ENCODE assay signal across 1 cellular context in genomic region chrX:39821011-39821708, GRCh38.
TF ChIP-seq lines count a peak whose summit lies in the region.

No MANE protein-coding gene starts in this region.

TF ChIP-seq in HepG2, 621 proteins besides CTCF, POLR2A, EP300 and RAD21 (continued from another document):
- TF ChIP-seq, protein P1, sequence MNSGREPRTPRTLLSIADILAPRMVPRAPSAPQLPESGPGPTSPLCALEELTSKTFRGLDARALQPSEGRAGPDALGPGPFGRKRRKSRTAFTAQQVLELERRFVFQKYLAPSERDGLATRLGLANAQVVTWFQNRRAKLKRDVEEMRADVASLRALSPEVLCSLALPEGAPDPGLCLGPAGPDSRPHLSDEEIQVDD (CRISPR knock-in tag; IDR thresholded peaks at IDR 0.05; ENCODE audit: borderline replicate concordance): no peak
- TF ChIP-seq, protein P2, sequence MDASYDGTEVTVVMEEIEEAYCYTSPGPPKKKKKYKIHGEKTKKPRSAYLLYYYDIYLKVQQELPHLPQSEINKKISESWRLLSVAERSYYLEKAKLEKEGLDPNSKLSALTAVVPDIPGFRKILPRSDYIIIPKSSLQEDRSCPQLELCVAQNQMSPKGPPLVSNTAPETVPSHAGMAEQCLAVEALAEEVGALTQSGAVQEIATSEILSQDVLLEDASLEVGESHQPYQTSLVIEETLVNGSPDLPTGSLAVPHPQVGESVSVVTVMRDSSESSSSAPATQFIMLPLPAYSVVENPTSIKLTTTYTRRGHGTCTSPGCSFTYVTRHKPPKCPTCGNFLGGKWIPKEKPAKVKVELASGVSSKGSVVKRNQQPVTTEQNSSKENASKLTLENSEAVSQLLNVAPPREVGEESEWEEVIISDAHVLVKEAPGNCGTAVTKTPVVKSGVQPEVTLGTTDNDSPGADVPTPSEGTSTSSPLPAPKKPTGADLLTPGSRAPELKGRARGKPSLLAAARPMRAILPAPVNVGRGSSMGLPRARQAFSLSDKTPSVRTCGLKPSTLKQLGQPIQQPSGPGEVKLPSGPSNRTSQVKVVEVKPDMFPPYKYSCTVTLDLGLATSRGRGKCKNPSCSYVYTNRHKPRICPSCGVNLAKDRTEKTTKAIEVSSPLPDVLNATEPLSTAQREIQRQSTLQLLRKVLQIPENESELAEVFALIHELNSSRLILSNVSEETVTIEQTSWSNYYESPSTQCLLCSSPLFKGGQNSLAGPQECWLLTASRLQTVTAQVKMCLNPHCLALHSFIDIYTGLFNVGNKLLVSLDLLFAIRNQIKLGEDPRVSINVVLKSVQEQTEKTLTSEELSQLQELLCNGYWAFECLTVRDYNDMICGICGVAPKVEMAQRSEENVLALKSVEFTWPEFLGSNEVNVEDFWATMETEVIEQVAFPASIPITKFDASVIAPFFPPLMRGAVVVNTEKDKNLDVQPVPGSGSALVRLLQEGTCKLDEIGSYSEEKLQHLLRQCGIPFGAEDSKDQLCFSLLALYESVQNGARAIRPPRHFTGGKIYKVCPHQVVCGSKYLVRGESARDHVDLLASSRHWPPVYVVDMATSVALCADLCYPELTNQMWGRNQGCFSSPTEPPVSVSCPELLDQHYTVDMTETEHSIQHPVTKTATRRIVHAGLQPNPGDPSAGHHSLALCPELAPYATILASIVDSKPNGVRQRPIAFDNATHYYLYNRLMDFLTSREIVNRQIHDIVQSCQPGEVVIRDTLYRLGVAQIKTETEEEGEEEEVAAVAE (CRISPR knock-in tag; IDR thresholded peaks at IDR 0.05; ENCODE audit: borderline replicate concordance): no peak
- TF ChIP-seq SMAD1 (CRISPR knock-in tag; IDR thresholded peaks at IDR 0.05; ENCODE audit: borderline replicate concordance, low read depth): no peak
- no peak for TF ChIP-seq CSRNP2 (CRISPR knock-in tag; conservative IDR thresholded peaks at IDR 0.05; ENCODE audit: low read depth)
- TF ChIP-seq RFX1 (IDR thresholded peaks at IDR 0.05): no peak
- no peak for TF ChIP-seq ZNF713 (CRISPR knock-in tag; IDR thresholded peaks at IDR 0.05)
- TF ChIP-seq, protein P3, sequence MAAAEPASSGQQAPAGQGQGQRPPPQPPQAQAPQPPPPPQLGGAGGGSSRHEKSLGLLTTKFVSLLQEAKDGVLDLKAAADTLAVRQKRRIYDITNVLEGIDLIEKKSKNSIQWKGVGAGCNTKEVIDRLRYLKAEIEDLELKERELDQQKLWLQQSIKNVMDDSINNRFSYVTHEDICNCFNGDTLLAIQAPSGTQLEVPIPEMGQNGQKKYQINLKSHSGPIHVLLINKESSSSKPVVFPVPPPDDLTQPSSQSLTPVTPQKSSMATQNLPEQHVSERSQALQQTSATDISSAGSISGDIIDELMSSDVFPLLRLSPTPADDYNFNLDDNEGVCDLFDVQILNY (CRISPR knock-in tag; conservative IDR thresholded peaks at IDR 0.05): no peak
- no peak for TF ChIP-seq HCFC1 (IDR thresholded peaks at IDR 0.05; ENCODE audit: low read depth, low read length)
- no peak for TF ChIP-seq ARHGAP35 (CRISPR knock-in tag; IDR thresholded peaks at IDR 0.05; ENCODE audit: borderline replicate concordance)
- TF ChIP-seq, protein P4, sequence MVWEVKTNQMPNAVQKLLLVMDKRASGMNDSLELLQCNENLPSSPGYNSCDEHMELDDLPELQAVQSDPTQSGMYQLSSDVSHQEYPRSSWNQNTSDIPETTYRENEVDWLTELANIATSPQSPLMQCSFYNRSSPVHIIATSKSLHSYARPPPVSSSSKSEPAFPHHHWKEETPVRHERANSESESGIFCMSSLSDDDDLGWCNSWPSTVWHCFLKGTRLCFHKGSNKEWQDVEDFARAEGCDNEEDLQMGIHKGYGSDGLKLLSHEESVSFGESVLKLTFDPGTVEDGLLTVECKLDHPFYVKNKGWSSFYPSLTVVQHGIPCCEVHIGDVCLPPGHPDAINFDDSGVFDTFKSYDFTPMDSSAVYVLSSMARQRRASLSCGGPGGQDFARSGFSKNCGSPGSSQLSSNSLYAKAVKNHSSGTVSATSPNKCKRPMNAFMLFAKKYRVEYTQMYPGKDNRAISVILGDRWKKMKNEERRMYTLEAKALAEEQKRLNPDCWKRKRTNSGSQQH (CRISPR knock-in tag; IDR thresholded peaks at IDR 0.05; ENCODE audit: low read depth): no peak
- TF ChIP-seq FOXO1 (CRISPR knock-in tag; IDR thresholded peaks at IDR 0.05): no peak
- no peak for TF ChIP-seq ZNF850 (CRISPR knock-in tag; conservative IDR thresholded peaks at IDR 0.05)
- TF ChIP-seq ZNF768 (CRISPR knock-in tag; IDR thresholded peaks at IDR 0.05): no peak
